ENCODE assay signal across 18 cellular contexts in genomic region chr4:24042094-24042493, GRCh38.
DNase-seq lines count a peak whose midpoint lies in the region; ATAC-seq and TF ChIP-seq lines count a peak whose summit lies in the region.
"Had no signal": no experiment of that assay in that cellular context is flagged by ENCODE, and none has a peak within 500 bp of the region (broad histone marks: within the 10 kb centered on the region; RNA-seq: fewer than 3 reads in every experiment).

No MANE protein-coding gene starts in this region.

- H3K4me3 Mint-ChIP-seq in activated T-helper 17 cell treated with anti-CD3 and anti-CD28 coated beads, Interleukin-2, amount 50 U/mL, for 72 hours = no peak overlapping the region
- H3K4me3 Mint-ChIP-seq: activated naive CD8-positive, alpha-beta T cell; IgD-negative memory B cell had no signal

- intact Hi-C loops in head of caudate nucleus (cut with DNase I) = no loop called here

- no peaks in the 10 kb centered on the region for H3K27me3 Mint-ChIP-seq in activated T-helper 17 cell treated with anti-CD3 and anti-CD28 coated beads, Interleukin-2, amount 50 U/mL, for 72 hours
- H3K27me3 Mint-ChIP-seq: activated naive CD8-positive, alpha-beta T cell; IgD-negative memory B cell had no signal

- H3K9me3 Mint-ChIP-seq in activated T-helper 17 cell treated with anti-CD3 and anti-CD28 coated beads, Interleukin-2, amount 50 U/mL, for 72 hours = peaks cover 8% of the 10 kb centered on the region

- TF ChIP-seq CTCF in RWPE2 (IDR thresholded peaks at IDR 0.05; ENCODE audit: poor library complexity, severe bottlenecking) = no peak
- no peak for TF ChIP-seq CTCF in epithelial cell of esophagus (IDR thresholded peaks at IDR 0.05; ENCODE audit: insufficient read depth, low read depth, low read length, missing control alignments)

- H3K36me3 ChIP-seq in RWPE2 (ENCODE audit: low read depth) = no peaks in the 10 kb centered on the region
- H3K36me3 ChIP-seq: HAP-1, right atrium auricular region, thoracic aorta had no signal

- no peaks in the 10 kb centered on the region for H3K4me1 Mint-ChIP-seq in activated T-helper 17 cell treated with anti-CD3 and anti-CD28 coated beads, Interleukin-2, amount 50 U/mL, for 72 hours
- H3K4me1 Mint-ChIP-seq: IgD-negative memory B cell had no signal

- H3K4me3 ChIP-seq in RWPE2 (ENCODE audit: severe bottlenecking) = no peak overlapping the region
- H3K4me3 ChIP-seq in epithelial cell of esophagus (ENCODE audit: low read length) = no peak overlapping the region
- H3K4me3 ChIP-seq: HAP-1, right atrium auricular region, thoracic aorta had no signal

- H3K36me3 Mint-ChIP-seq in activated T-helper 17 cell treated with anti-CD3 and anti-CD28 coated beads, Interleukin-2, amount 50 U/mL, for 72 hours (ENCODE audit: low read depth) = no peaks in the 10 kb centered on the region
- H3K36me3 Mint-ChIP-seq: activated naive CD8-positive, alpha-beta T cell; IgD-negative memory B cell had no signal

- ATAC-seq in RWPE2 (ENCODE audit: low read depth) = peak; percentile 52; the same call in 2 of the 3 replicates
- ATAC-seq in activated T-helper 17 cell treated with anti-CD3 and anti-CD28 coated beads, Interleukin-2, amount 50 U/mL, for 72 hours (replicated peaks) = no peak

- peak; percentile 93 for DNase-seq in EL
- no peak for DNase-seq in RWPE2 (ENCODE audit: low spot score)
- DNase-seq in epithelial cell of esophagus (ENCODE audit: low read depth) = peak; percentile 64
- peak; percentile 50 for DNase-seq in renal cortical epithelial cell (ENCODE audit: low read depth)
- DNase-seq in CD1c-positive myeloid dendritic cell (ENCODE audit: extremely low spot score) = no peak
- DNase-seq in head of caudate nucleus = no peak
- DNase-seq in NCI-H146 (lab: John Stamatoyannopoulos, UW) = no peak
- DNase-seq: DND-41; kidney; NCI-H2227 treated with DMSO at 0.1 percent for 48 hours; NK-92 treated with Interleukin-12 subunit alpha and Interleukin-12 subunit beta, amount 100 ng/mL, for 24 hours had no signal

- H3K4me1 ChIP-seq in RWPE2 (ENCODE audit: insufficient read depth, poor library complexity, severe bottlenecking) = no peaks in the 10 kb centered on the region
- H3K4me1 ChIP-seq: HAP-1, right atrium auricular region had no signal

- H3K27ac Mint-ChIP-seq in activated T-helper 17 cell treated with anti-CD3 and anti-CD28 coated beads, Interleukin-2, amount 50 U/mL, for 72 hours = no peak overlapping the region
- H3K27ac Mint-ChIP-seq: activated naive CD8-positive, alpha-beta T cell; IgD-negative memory B cell had no signal

- no peaks in the 10 kb centered on the region for H3K27me3 ChIP-seq in RWPE2 (ENCODE audit: insufficient read depth, poor library complexity, severe bottlenecking)
- H3K27me3 ChIP-seq: right atrium auricular region had no signal

- H3K9me3 ChIP-seq in RWPE2 (ENCODE audit: severe bottlenecking) = no peaks in the 10 kb centered on the region
- H3K9me3 ChIP-seq: HAP-1, right atrium auricular region, thoracic aorta had no signal

- no peak overlapping the region for H3K27ac ChIP-seq in RWPE2 (ENCODE audit: poor library complexity, severe bottlenecking)
- H3K27ac ChIP-seq: C4-2B, right atrium auricular region, thoracic aorta had no signal

Comparison
In these comparisons a context has a peak if more than half of its experiments do, and no peak if none do; other contexts are left out.
1. DNase-seq: peak in EL (single experiment), epithelial cell of esophagus (single experiment) and renal cortical epithelial cell (single experiment); none in RWPE2 (single experiment), CD1c-positive myeloid dendritic cell (single experiment), head of caudate nucleus (0 of 42) and NCI-H146 (single experiment).